ENCODE assay signal across 20 cellular contexts in genomic region chr6:166826264-166826663, GRCh38.
"Had no signal": no experiment of that assay in that cellular context is flagged by ENCODE, and none has a peak within 500 bp of the region (broad histone marks: within the 10 kb centered on the region; RNA-seq: fewer than 3 reads in every experiment).

No MANE protein-coding gene starts in this region.

- DNase-seq: activated CD4-positive, alpha-beta memory T cell treated with anti-CD3 and anti-CD28 coated beads for 36 hours; activated CD4-positive, alpha-beta T cell treated with anti-CD3 and anti-CD28 coated beads, Interleukin-2, amount 10 ng/mL, durations not matched to agents 24 days and 14 days; activated CD4-positive, CD25-positive, alpha-beta regulatory T cell treated with anti-CD3 and anti-CD28 coated beads, Interleukin-2, amount 50 U/mL, for 72 hours; activated CD8-positive, alpha-beta memory T cell treated with anti-CD3 and anti-CD28 coated beads, Interleukin-2, amount 50 U/mL, for 4 hours; activated effector memory CD4-positive, alpha-beta T cell treated with anti-CD3 and anti-CD28 coated beads, Interleukin-2, amount 50 U/mL, for 16 hours; activated naive CD4-positive, alpha-beta T cell treated with anti-CD3 and anti-CD28 coated beads for 36 hours; activated naive CD8-positive, alpha-beta T cell treated with anti-CD3 and anti-CD28 coated beads for 36 hours; activated T-cell treated with anti-CD3 and anti-CD28 coated beads, Interleukin-2, amount 50 U/mL, for 1 hour; adrenal gland; endodermal cell; foreskin melanocyte; left ventricle myocardium inferior; mesendoderm; ovary; stimulated activated CD4-positive, alpha-beta T cell treated with anti-CD3 and anti-CD28 coated beads, Interleukin-15, amount 100 ng/mL, for 24 hours; stimulated activated CD4-positive, alpha-beta T cell treated with anti-CD3 and anti-CD28 coated beads, Interleukin-2, amount 100 ng/mL, for 24 hours; stimulated activated naive CD4-positive, alpha-beta T cell; tibial artery had no signal

- ATAC-seq: esophagus mucosa; natural killer cell treated with Interleukin-12 subunit alpha and Interleukin-12 subunit beta and Interleukin-15 and Interleukin-18, amount 100 ng/mL, for 72 hours had no signal
